25 cellular contexts compared by ENCODE assay signal in genomic region chr17:7446669-7447068, GRCh38. TPM values are rescaled to one million over a fixed set of nuclear protein-coding genes. Genes with fewer than 3 reads are reported as not detected.
A peak's percentile ranks its signal among the peaks of the same experiment; 100 is the strongest.
DNase-seq lines count a peak whose midpoint lies in the region; ATAC-seq and TF ChIP-seq lines count a peak whose summit lies in the region.
"Had no signal": no experiment of that assay in that cellular context is flagged by ENCODE, and none has a peak within 500 bp of the region (broad histone marks: within the 10 kb centered on the region; RNA-seq: fewer than 3 reads in every experiment).

No MANE protein-coding gene starts in this region.

- H3K4me1 Mint-ChIP-seq in GM23338 (peaks cover 29% of the 10 kb centered on the region), WTC11 (peaks cover 26% of the 10 kb centered on the region)

- POLR2A ChIA-PET in WTC11 (lab: Charles Lee), result interaction anchor here (1.1 to 2.4 kb wide), 3 partner anchors 16 to 38 kb away, joined by 3 to 10 read pairs (median 3); partner anchors contain the start of genes POLR2A and ZBTB4

- H2AFZ ChIP-seq in GM23338 (peak overlapping the region; percentile 90), osteoblast (ENCODE audit: low read length) (peak overlapping the region; percentile 56)

- peaks cover 25% of the 10 kb centered on the region for H3F3A ChIP-seq in GM23338 (replicated peaks; ENCODE audit: low read depth)

- DNase-seq in GM23338 (ENCODE audit: low spot score) (peak; percentile 65), WTC11 (ENCODE audit: low spot score) (peak; percentile 47), osteoblast (ENCODE audit: insufficient read length, low spot score, missing footprints) (peak; percentile 26), hypothalamus (lab: John Stamatoyannopoulos, UW) (no peak), NCI-H345 (lab: John Stamatoyannopoulos, UW) (no peak), SHP77 (lab: John Stamatoyannopoulos, UW) (no peak)
- DNase-seq: activated gamma-delta T cell treated with Interleukin-2 at 50 U/mL for 16 hours; activated T-cell treated with anti-CD3 and anti-CD28 coated beads, Interleukin-2, amount 50 U/mL, for 4 hours; central memory CD4-positive, alpha-beta T cell; Kasumi-1; NCI-H187; NCI-H2171; NCI-H524 treated with DMSO at 0.1 percent for 48 hours; NK-92 treated with Interleukin-12 subunit alpha and Interleukin-12 subunit beta, amount 100 ng/mL, for 24 hours; Right ventricle myocardium superior; small intestine; stimulated activated naive CD8-positive, alpha-beta T cell treated with anti-CD3 and anti-CD28 coated beads, Interleukin-15, amount 100 ng/mL, for 72 hours had no signal

- peak overlapping the region; percentile 90 for H3K4me3 ChIP-seq in GM23338
- H3K4me3 ChIP-seq in iPS-15b (ENCODE audit: low read depth, low read length), result peak overlapping the region; percentile 58
- H3K4me3 ChIP-seq in osteoblast (ENCODE audit: insufficient read depth, low read length), result peak overlapping the region; percentile 33
- H3K4me3 ChIP-seq: lung had no signal

- H3K9me2 ChIP-seq in GM23338 (ENCODE audit: insufficient read depth), result no peaks in the 10 kb centered on the region

- CTCF ChIA-PET in WTC11 (lab: Charles Lee), result interaction anchor here (1.0 to 1.5 kb wide), 6 partner anchors 9 to 114 kb away, joined by 3 to 6 read pairs (median 4); partner anchors contain the start of gene ZBTB4

- H4K20me1 ChIP-seq in GM23338 (replicated peaks; ENCODE audit: insufficient read depth) (0 out of 2 replicates have a peak, but pooled peaks cover 3% of the 10 kb centered on the region), osteoblast (ENCODE audit: insufficient read depth, low read length) (no peaks in the 10 kb centered on the region)

- H3K36me3 Mint-ChIP-seq in GM23338 (ENCODE audit: low read depth), result peaks cover 13% of the 10 kb centered on the region; the same call in 2 of the 3 replicates
- peaks cover 15% of the 10 kb centered on the region; the same call in 1 of the 2 replicates for H3K36me3 Mint-ChIP-seq in WTC11

- no peak overlapping the region for H3K27ac Mint-ChIP-seq in GM23338
- H3K27ac Mint-ChIP-seq in WTC11, result no peak overlapping the region
- H3K27ac Mint-ChIP-seq: activated CD4-positive, alpha-beta T cell treated with anti-CD3 and anti-CD28 coated beads, Interleukin-2, amount 10 ng/mL, durations not matched to agents 24 days and 14 days; dendritic cell treated with granulocyte-macrophage colony-stimulating factor and Interleukin-4, amounts not matched to agents 40 ng/mL and 50 ng/mL, for 4 days; stimulated activated naive CD8-positive, alpha-beta T cell treated with anti-CD3 and anti-CD28 coated beads, Interleukin-15, amount 100 ng/mL, for 72 hours had no signal

- H3K9me3 Mint-ChIP-seq in GM23338, result no peaks in the 10 kb centered on the region; the same call in 2 of the 3 replicates
- no peaks in the 10 kb centered on the region for H3K9me3 Mint-ChIP-seq in WTC11
- H3K9me3 Mint-ChIP-seq: activated CD4-positive, alpha-beta T cell treated with anti-CD3 and anti-CD28 coated beads, Interleukin-2, amount 10 ng/mL, durations not matched to agents 24 days and 14 days; activated T-cell treated with anti-CD3 and anti-CD28 coated beads, Interleukin-2, amount 50 U/mL, for 4 hours; dendritic cell treated with granulocyte-macrophage colony-stimulating factor and Interleukin-4, amounts not matched to agents 40 ng/mL and 50 ng/mL, for 4 days; stimulated activated naive CD8-positive, alpha-beta T cell treated with anti-CD3 and anti-CD28 coated beads, Interleukin-15, amount 100 ng/mL, for 72 hours had no signal

- H3K79me2 ChIP-seq in GM23338 (replicated peaks; ENCODE audit: insufficient read depth) (no peaks in the 10 kb centered on the region), osteoblast (ENCODE audit: insufficient read depth, low read length) (no peaks in the 10 kb centered on the region)

- ATAC-seq in GM23338 (peak; percentile 17), WTC11 (no peak), esophagus mucosa (no peak)
- ATAC-seq: activated T-cell treated with anti-CD3 and anti-CD28 coated beads, Interleukin-2, amount 50 U/mL, for 4 hours; stimulated activated naive CD8-positive, alpha-beta T cell treated with anti-CD3 and anti-CD28 coated beads, Interleukin-15, amount 100 ng/mL, for 72 hours had no signal

- peaks cover 38% of the 10 kb centered on the region for H3K27me3 ChIP-seq in GM23338 (ENCODE audit: insufficient read depth)
- peaks cover 25% of the 10 kb centered on the region for H3K27me3 ChIP-seq in iPS-15b (ENCODE audit: control insufficient read depth, insufficient read depth, low read length)
- H3K27me3 ChIP-seq in osteoblast (ENCODE audit: insufficient read depth, low read length), result peaks cover 29% of the 10 kb centered on the region

- H3K4me1 ChIP-seq in GM23338 (ENCODE audit: insufficient read depth) (peaks cover 33% of the 10 kb centered on the region), iPS-15b (ENCODE audit: control insufficient read depth, insufficient read depth, low read length) (peaks cover 8% of the 10 kb centered on the region), osteoblast (ENCODE audit: insufficient read depth, low read length) (peaks cover 14% of the 10 kb centered on the region)

- TF ChIP-seq CTCF in GM23338 (conservative IDR thresholded peaks at IDR 0.05; ENCODE audit: low read depth in 2 of 2), result no peak
- TF ChIP-seq CTCF in WTC11 (IDR thresholded peaks at IDR 0.05), result no peak
- no peak for TF ChIP-seq CTCF in osteoblast (IDR thresholded peaks at IDR 0.05; ENCODE audit: extremely low read depth, low read depth, low read length)

- H3K9me3 ChIP-seq in iPS-15b (ENCODE audit: control insufficient read depth, insufficient read depth, low read length) (no peaks in the 10 kb centered on the region), osteoblast (ENCODE audit: low read depth, low read length) (no peaks in the 10 kb centered on the region)
- H3K9me3 ChIP-seq: tibial nerve had no signal

- peaks cover 28% of the 10 kb centered on the region for H3K27me3 Mint-ChIP-seq in GM23338 (ENCODE audit: insufficient read depth, low read depth, poor library complexity)
- H3K27me3 Mint-ChIP-seq in WTC11 (ENCODE audit: low read depth), result peaks cover 39% of the 10 kb centered on the region

- no peak overlapping the region for H3K9ac ChIP-seq in iPS-15b (ENCODE audit: low read depth, low read length)

- H3K36me3 ChIP-seq in GM23338 (ENCODE audit: insufficient read depth) (no peaks in the 10 kb centered on the region), iPS-15b (ENCODE audit: control insufficient read depth, insufficient read depth, low read length) (peaks cover 2% of the 10 kb centered on the region), osteoblast (ENCODE audit: insufficient read depth, low read length) (no peaks in the 10 kb centered on the region)
- H3K36me3 ChIP-seq: tibial nerve had no signal

- H3K4me3 Mint-ChIP-seq in GM23338 (peak overlapping the region; percentile 91), WTC11 (peak overlapping the region; percentile 60)
- H3K4me3 Mint-ChIP-seq: dendritic cell treated with granulocyte-macrophage colony-stimulating factor and Interleukin-4, amounts not matched to agents 40 ng/mL and 50 ng/mL, for 4 days had no signal

- H3K27ac ChIP-seq in GM23338 (ENCODE audit: low read depth) (no peak overlapping the region), osteoblast (ENCODE audit: low read depth, low read length) (no peak overlapping the region)
- H3K27ac ChIP-seq: tibial nerve had no signal

- peak overlapping the region; percentile 99 for H3K4me2 ChIP-seq in GM23338
- H3K4me2 ChIP-seq in osteoblast (ENCODE audit: insufficient read depth, low read length), result peak overlapping the region; percentile 36

TF ChIP-seq in GM23338, 12 proteins besides CTCF, POLR2A, EP300 and RAD21 (continues in another document):
- no peak for TF ChIP-seq NANOG (IDR thresholded peaks at IDR 0.05; ENCODE audit: borderline replicate concordance)

RNA-seq across cellular contexts. Expression of gene CHRNB1, which starts 1.8 kb away (rescaled TPM):
- 11.2 and 12.0 TPM in 2 replicates for total RNA-seq in GM23338 (2014; rRNA removed; shearing (Covaris generic))
- polyA plus RNA-seq in GM23338 (2016; fragmentation: Nextera tagmentation; extraction: Ambion mirVana), result 10.0 and 11.1 TPM in 2 replicates
- total RNA-seq in WTC11 (2021), result 16.0 to 21.5 TPM (median 20.8 TPM) in 3 replicates
- 5.3 and 5.4 TPM in 2 replicates for total RNA-seq in osteoblast
- total RNA-seq in esophagus mucosa, result 4.9 TPM

RNA-seq across cellular contexts. Expression of gene FGF11, which starts 7.4 kb away (rescaled TPM):
- 16.6 TPM in 2 replicates for total RNA-seq in GM23338 (2014; rRNA removed; shearing (Covaris generic))
- 11.1 and 13.3 TPM in 2 replicates for polyA plus RNA-seq in GM23338 (2016; fragmentation: Nextera tagmentation; extraction: Ambion mirVana)
- 19.8 to 29.1 TPM (median 28.0 TPM) in 3 replicates for total RNA-seq in WTC11 (2021)
- 0.29 and 0.36 TPM in 2 replicates for total RNA-seq in osteoblast
- 8.6 TPM for total RNA-seq in esophagus mucosa
- total RNA-seq: H4 had no signal

RNA-seq across cellular contexts. Expression of gene TMEM102, which starts 11.4 kb away (rescaled TPM):
- 15.1 and 23.2 TPM in 2 replicates for total RNA-seq in GM23338 (2014; rRNA removed; shearing (Covaris generic))
- polyA plus RNA-seq in GM23338 (2016; fragmentation: Nextera tagmentation; extraction: Ambion mirVana), result 6.1 and 6.4 TPM in 2 replicates
- total RNA-seq in WTC11 (2021) (13.5 to 15.3 TPM (median 13.9 TPM) in 3 replicates), osteoblast (1.2 and 1.8 TPM in 2 replicates), esophagus mucosa (8.2 TPM)

RNA-seq across cellular contexts. Expression of gene SPEM3, which starts 18.0 kb away (rescaled TPM):
- not detected in 2 replicates for total RNA-seq in GM23338 (2014; rRNA removed; shearing (Covaris generic))
- not detected in 2 replicates for polyA plus RNA-seq in GM23338 (2016; fragmentation: Nextera tagmentation; extraction: Ambion mirVana)
- total RNA-seq in WTC11 (2021) (not detected in 3 replicates), osteoblast (not detected in 2 replicates), esophagus mucosa (not detected)
- total RNA-seq: activated CD4-positive, alpha-beta T cell treated with anti-CD3 and anti-CD28 coated beads, Interleukin-2, amount 10 ng/mL, durations not matched to agents 24 days and 14 days; activated T-cell treated with anti-CD3 and anti-CD28 coated beads, Interleukin-2, amount 50 U/mL, for 4 hours; H4; lung; Right ventricle myocardium superior; tibial nerve had no signal
- polyA plus RNA-seq: BJ, lung, small intestine had no signal

RNA-seq across cellular contexts. Expression of gene SPEM2, which starts 21.3 kb away (rescaled TPM):
- not detected in 2 replicates for total RNA-seq in GM23338 (2014; rRNA removed; shearing (Covaris generic))
- polyA plus RNA-seq in GM23338 (2016; fragmentation: Nextera tagmentation; extraction: Ambion mirVana), result not detected in 2 replicates
- 0.13 TPM in 1 of 3 replicates, not detected in the others for total RNA-seq in WTC11 (2021)
- total RNA-seq in osteoblast, result not detected in 2 replicates
- total RNA-seq in esophagus mucosa, result not detected
- total RNA-seq: activated CD4-positive, alpha-beta T cell treated with anti-CD3 and anti-CD28 coated beads, Interleukin-2, amount 10 ng/mL, durations not matched to agents 24 days and 14 days; activated T-cell treated with anti-CD3 and anti-CD28 coated beads, Interleukin-2, amount 50 U/mL, for 4 hours; H4; lung; Right ventricle myocardium superior; tibial nerve had no signal
- polyA plus RNA-seq: BJ, lung, small intestine had no signal

Comparison
In these comparisons a context has a peak if more than half of its experiments do, and no peak if none do; other contexts are left out.
1. DNase-seq: peak in GM23338 (single experiment), WTC11 (single experiment) and osteoblast (single experiment); none in hypothalamus (0 of 51), NCI-H345 (single experiment) and SHP77 (0 of 2).
2. H3K4me3 ChIP-seq: peak in every context shown above with its lines; median percentile 90 in GM23338; 58 in iPS-15b; 33 in osteoblast.